In the genomic region with DNA sequence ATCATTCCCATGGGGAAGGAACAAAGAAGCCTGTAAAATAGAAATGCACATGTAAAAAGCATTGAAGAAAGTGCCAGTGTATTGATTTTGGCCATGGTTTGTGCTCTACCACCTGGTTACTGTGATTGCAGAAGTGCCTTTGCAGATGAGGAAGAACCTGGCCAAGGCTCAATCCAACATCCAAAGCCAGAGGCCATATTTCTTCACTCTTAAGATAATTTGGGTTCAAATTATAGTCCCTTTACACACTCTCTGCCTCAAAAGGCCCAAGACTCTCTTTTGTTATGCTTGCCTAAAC, we compare ENCODE assay signal across 13 cellular contexts.
DNase-seq lines count a peak whose midpoint lies in the region; ATAC-seq and TF ChIP-seq lines count a peak whose summit lies in the region.
"Had no signal": no experiment of that assay in that cellular context is flagged by ENCODE, and none has a peak within 500 bp of the region (broad histone marks: within the 10 kb centered on the region; RNA-seq: fewer than 3 reads in every experiment).

No MANE protein-coding gene starts in this region.

- H3K9me3 Mint-ChIP-seq in GM23338, result no peaks in the 10 kb centered on the region
- no peaks in the 10 kb centered on the region for H3K9me3 Mint-ChIP-seq in activated CD8-positive, alpha-beta memory T cell treated with anti-CD3 and anti-CD28 coated beads, Interleukin-2, amount 10 ng/mL, durations not matched to agents 7 days and 5 days (ENCODE audit: low read depth)

- DNase-seq in NCI-H2107 (lab: John Stamatoyannopoulos, UW), result peak; percentile 79
- no peak for DNase-seq in NCI-H2107 treated with DMSO at 0.1 percent for 48 hours (lab: John Stamatoyannopoulos, UW; ENCODE audit: unreplicated experiment)
- peak; percentile 40 for DNase-seq in prostate gland (ENCODE audit: low spot score)
- DNase-seq in GM23338 (ENCODE audit: low spot score), result no peak
- no peak for DNase-seq in activated CD8-positive, alpha-beta memory T cell treated with anti-CD3 and anti-CD28 coated beads, Interleukin-2, amount 10 ng/mL, durations not matched to agents 7 days and 5 days
- DNase-seq in RPMI8226, result no peak
- DNase-seq: kidney; NCI-H1694; stimulated activated naive CD8-positive, alpha-beta T cell treated with anti-CD3 and anti-CD28 coated beads, Interleukin-15, amount 100 ng/mL, for 72 hours had no signal

- no peaks in the 10 kb centered on the region for H3K36me3 ChIP-seq in prostate gland
- no peaks in the 10 kb centered on the region for H3K36me3 ChIP-seq in GM23338 (ENCODE audit: insufficient read depth)

- TF ChIP-seq CTCF in prostate gland (IDR thresholded peaks at IDR 0.05) (no peak), GM23338 (conservative IDR thresholded peaks at IDR 0.05; ENCODE audit: low read depth in 2 of 2) (no peak)

- H3K4me1 ChIP-seq in prostate gland (replicated peaks) (no peaks in the 10 kb centered on the region), GM23338 (ENCODE audit: insufficient read depth) (no peaks in the 10 kb centered on the region)

- no peak overlapping the region for H3K4me3 Mint-ChIP-seq in GM23338
- H3K4me3 Mint-ChIP-seq in activated CD8-positive, alpha-beta memory T cell treated with anti-CD3 and anti-CD28 coated beads, Interleukin-2, amount 10 ng/mL, durations not matched to agents 7 days and 5 days, result no peak overlapping the region
- H3K4me3 Mint-ChIP-seq: brain; stimulated activated naive CD8-positive, alpha-beta T cell treated with anti-CD3 and anti-CD28 coated beads, Interleukin-15, amount 100 ng/mL, for 72 hours had no signal

- H3K27me3 ChIP-seq in prostate gland (replicated peaks; ENCODE audit: insufficient read depth) (no peaks in the 10 kb centered on the region), GM23338 (ENCODE audit: insufficient read depth) (no peaks in the 10 kb centered on the region)

- H3K27ac ChIP-seq in prostate gland (no peak overlapping the region), GM23338 (ENCODE audit: low read depth) (no peak overlapping the region)

- no peaks in the 10 kb centered on the region; the same call in 2 of the 3 replicates for H3K36me3 Mint-ChIP-seq in GM23338 (ENCODE audit: low read depth)
- no peaks in the 10 kb centered on the region for H3K36me3 Mint-ChIP-seq in activated CD8-positive, alpha-beta memory T cell treated with anti-CD3 and anti-CD28 coated beads, Interleukin-2, amount 10 ng/mL, durations not matched to agents 7 days and 5 days
- H3K36me3 Mint-ChIP-seq: brain had no signal

- intact Hi-C loops in prostate gland (cut with DNase I), result no loop called here

- H3K9me3 ChIP-seq in prostate gland, result no peaks in the 10 kb centered on the region

- H3F3A ChIP-seq in GM23338 (replicated peaks; ENCODE audit: low read depth), result no peaks in the 10 kb centered on the region

- H3K79me2 ChIP-seq in GM23338 (replicated peaks; ENCODE audit: insufficient read depth), result no peaks in the 10 kb centered on the region

- H3K9me2 ChIP-seq in GM23338 (ENCODE audit: insufficient read depth), result no peaks in the 10 kb centered on the region

- H3K27ac Mint-ChIP-seq in GM23338, result no peak overlapping the region
- H3K27ac Mint-ChIP-seq in activated CD8-positive, alpha-beta memory T cell treated with anti-CD3 and anti-CD28 coated beads, Interleukin-2, amount 10 ng/mL, durations not matched to agents 7 days and 5 days, result no peak overlapping the region
- H3K27ac Mint-ChIP-seq: stimulated activated naive CD8-positive, alpha-beta T cell treated with anti-CD3 and anti-CD28 coated beads, Interleukin-15, amount 100 ng/mL, for 72 hours had no signal

- H3K4me2 ChIP-seq in GM23338, result no peak overlapping the region
- H3K4me2 ChIP-seq: A549 had no signal

- TF ChIP-seq POLR2A in prostate gland (IDR thresholded peaks at IDR 0.05), result no peak

- CTCF ChIA-PET in activated CD8-positive, alpha-beta memory T cell treated with anti-CD3 and anti-CD28 coated beads, Interleukin-2, amount 10 ng/mL, durations not matched to agents 7 days and 5 days (lab: Charles Lee), result no interaction called here

- no peak overlapping the region for H2AFZ ChIP-seq in GM23338

- H3K4me1 Mint-ChIP-seq in GM23338, result peaks cover 3% of the 10 kb centered on the region
- no peaks in the 10 kb centered on the region for H3K4me1 Mint-ChIP-seq in activated CD8-positive, alpha-beta memory T cell treated with anti-CD3 and anti-CD28 coated beads, Interleukin-2, amount 10 ng/mL, durations not matched to agents 7 days and 5 days
- H3K4me1 Mint-ChIP-seq: stimulated activated naive CD8-positive, alpha-beta T cell treated with anti-CD3 and anti-CD28 coated beads, Interleukin-15, amount 100 ng/mL, for 72 hours had no signal

- no peak overlapping the region for H3K4me3 ChIP-seq in prostate gland
- no peak overlapping the region for H3K4me3 ChIP-seq in GM23338
- H3K4me3 ChIP-seq: A549 had no signal

- H4K20me1 ChIP-seq in GM23338 (replicated peaks; ENCODE audit: insufficient read depth), result no peaks in the 10 kb centered on the region

- ATAC-seq in GM21529 (IDR thresholded peaks at IDR 0.05; ENCODE audit: unreplicated experiment), result peak; percentile 31
- ATAC-seq in HG03432 (IDR thresholded peaks at IDR 0.05; ENCODE audit: unreplicated experiment), result peak; percentile 41
- ATAC-seq in GM23338, result no peak
- no peak for ATAC-seq in activated CD8-positive, alpha-beta memory T cell treated with anti-CD3 and anti-CD28 coated beads, Interleukin-2, amount 10 ng/mL, durations not matched to agents 7 days and 5 days
- ATAC-seq: A549 had no signal

- peaks cover 3% of the 10 kb centered on the region for H3K27me3 Mint-ChIP-seq in GM23338 (ENCODE audit: insufficient read depth, low read depth, poor library complexity)
- peaks cover 10% of the 10 kb centered on the region for H3K27me3 Mint-ChIP-seq in activated CD8-positive, alpha-beta memory T cell treated with anti-CD3 and anti-CD28 coated beads, Interleukin-2, amount 10 ng/mL, durations not matched to agents 7 days and 5 days
- H3K27me3 Mint-ChIP-seq: brain had no signal

TF ChIP-seq in GM23338, 12 proteins besides CTCF, POLR2A, EP300 and RAD21 (continues in another document):
- TF ChIP-seq POLR2AphosphoS5 (IDR thresholded peaks at IDR 0.05; ENCODE audit: low read depth) (no peak), CREB1 (CRISPR knock-in tag; IDR thresholded peaks at IDR 0.05; ENCODE audit: low read depth) (no peak), STAT1 (IDR thresholded peaks at IDR 0.05; ENCODE audit: unreplicated experiment) (no peak), JUNB (IDR thresholded peaks at IDR 0.05; ENCODE audit: unreplicated experiment) (no peak)
- TF ChIP-seq, protein P1, sequence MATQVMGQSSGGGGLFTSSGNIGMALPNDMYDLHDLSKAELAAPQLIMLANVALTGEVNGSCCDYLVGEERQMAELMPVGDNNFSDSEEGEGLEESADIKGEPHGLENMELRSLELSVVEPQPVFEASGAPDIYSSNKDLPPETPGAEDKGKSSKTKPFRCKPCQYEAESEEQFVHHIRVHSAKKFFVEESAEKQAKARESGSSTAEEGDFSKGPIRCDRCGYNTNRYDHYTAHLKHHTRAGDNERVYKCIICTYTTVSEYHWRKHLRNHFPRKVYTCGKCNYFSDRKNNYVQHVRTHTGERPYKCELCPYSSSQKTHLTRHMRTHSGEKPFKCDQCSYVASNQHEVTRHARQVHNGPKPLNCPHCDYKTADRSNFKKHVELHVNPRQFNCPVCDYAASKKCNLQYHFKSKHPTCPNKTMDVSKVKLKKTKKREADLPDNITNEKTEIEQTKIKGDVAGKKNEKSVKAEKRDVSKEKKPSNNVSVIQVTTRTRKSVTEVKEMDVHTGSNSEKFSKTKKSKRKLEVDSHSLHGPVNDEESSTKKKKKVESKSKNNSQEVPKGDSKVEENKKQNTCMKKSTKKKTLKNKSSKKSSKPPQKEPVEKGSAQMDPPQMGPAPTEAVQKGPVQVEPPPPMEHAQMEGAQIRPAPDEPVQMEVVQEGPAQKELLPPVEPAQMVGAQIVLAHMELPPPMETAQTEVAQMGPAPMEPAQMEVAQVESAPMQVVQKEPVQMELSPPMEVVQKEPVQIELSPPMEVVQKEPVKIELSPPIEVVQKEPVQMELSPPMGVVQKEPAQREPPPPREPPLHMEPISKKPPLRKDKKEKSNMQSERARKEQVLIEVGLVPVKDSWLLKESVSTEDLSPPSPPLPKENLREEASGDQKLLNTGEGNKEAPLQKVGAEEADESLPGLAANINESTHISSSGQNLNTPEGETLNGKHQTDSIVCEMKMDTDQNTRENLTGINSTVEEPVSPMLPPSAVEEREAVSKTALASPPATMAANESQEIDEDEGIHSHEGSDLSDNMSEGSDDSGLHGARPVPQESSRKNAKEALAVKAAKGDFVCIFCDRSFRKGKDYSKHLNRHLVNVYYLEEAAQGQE (IDR thresholded peaks at IDR 0.05; ENCODE audit: unreplicated experiment), result no peak

Comparison
In these comparisons a context has a peak if more than half of its experiments do, and no peak if none do; other contexts are left out.
1. DNase-seq: peak in NCI-H2107 (single experiment) and prostate gland (single experiment); none in NCI-H2107 treated with DMSO at 0.1 percent for 48 hours (single experiment), GM23338 (single experiment), activated CD8-positive, alpha-beta memory T cell treated with anti-CD3 and anti-CD28 coated beads, Interleukin-2, amount 10 ng/mL, durations not matched to agents 7 days and 5 days (single experiment) and RPMI8226 (single experiment).
2. ATAC-seq: peak in GM21529 (single experiment) and HG03432 (single experiment); none in GM23338 (single experiment) and activated CD8-positive, alpha-beta memory T cell treated with anti-CD3 and anti-CD28 coated beads, Interleukin-2, amount 10 ng/mL, durations not matched to agents 7 days and 5 days (single experiment).